ENCODE assay signal across 8 cellular contexts in the genomic region with DNA sequence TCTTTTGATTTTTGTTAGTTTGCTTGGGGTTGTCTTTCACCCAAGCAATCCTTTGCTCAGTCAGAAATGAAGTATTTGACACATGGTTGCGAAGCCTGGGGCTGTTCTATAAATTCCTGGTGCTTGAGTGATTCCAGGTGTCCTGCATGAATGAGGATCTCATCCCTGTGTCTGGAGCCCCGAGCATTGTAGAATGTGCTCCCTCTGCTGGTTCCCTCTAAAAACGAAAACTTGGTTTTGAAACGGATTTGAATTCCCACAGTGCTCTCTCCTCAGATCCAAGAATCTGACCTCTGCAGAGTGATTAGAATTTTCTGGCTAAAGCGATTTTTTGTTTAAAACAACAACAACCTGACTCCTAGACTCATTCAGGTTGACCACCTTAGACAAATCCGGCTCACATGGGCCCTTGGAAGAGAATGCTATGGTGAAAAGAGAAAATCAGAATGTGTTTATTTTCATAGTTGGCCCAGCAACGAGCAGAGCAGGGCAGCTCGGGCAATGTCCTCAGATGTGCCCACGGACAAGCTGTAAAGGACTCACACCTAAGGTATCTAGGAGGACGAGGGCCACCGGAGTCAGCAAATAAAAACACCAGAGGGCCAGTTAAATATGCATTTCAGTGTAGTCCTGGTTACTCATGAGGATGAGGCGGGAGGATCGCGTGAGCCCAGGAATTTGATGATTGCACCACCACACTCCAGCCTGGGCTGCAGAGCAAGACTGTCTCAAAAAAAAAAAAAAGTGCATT. TPM values are rescaled to one million over a fixed set of nuclear protein-coding genes. Genes with fewer than 3 reads are reported as not detected.
DNase-seq lines count a peak whose midpoint lies in the region; ATAC-seq and TF ChIP-seq lines count a peak whose summit lies in the region.

No MANE protein-coding gene starts in this region.

- DNase-seq in AG08395 (ENCODE audit: low spot score) (peak; percentile 91), GM04504 (ENCODE audit: low read depth) (peak; percentile 83), NCI-H146 treated with DMSO at 0.1 percent for 48 hours (lab: John Stamatoyannopoulos, UW; ENCODE audit: unreplicated experiment) (peak; percentile 14), left ventricle myocardium superior (no peak), psoas muscle (no peak)
- peak; percentile 36 for DNase-seq in activated CD8-positive, alpha-beta T cell treated with anti-CD3 and anti-CD28 coated beads, Interleukin-2, amount 10 ng/mL, durations not matched to agents 7 days and 5 days

- no peaks in the 10 kb centered on the region for H3K9me3 ChIP-seq in psoas muscle

- intact Hi-C loops in left ventricle myocardium superior (cut with micrococcal nuclease), result no loop called here
- intact Hi-C loops in psoas muscle (cut with DNase I), result no loop called here

- H3K27ac Mint-ChIP-seq in activated CD8-positive, alpha-beta T cell treated with anti-CD3 and anti-CD28 coated beads, Interleukin-2, amount 10 ng/mL, durations not matched to agents 7 days and 5 days, result no peak overlapping the region
- H3K27ac Mint-ChIP-seq in stimulated activated memory B cell treated with anti-CD40 and anti-IgM and Interleukin-4, amounts not matched to agents 10 μg/mL and 1 μg/mL and 100 μg/mL, for 72 hours, result no peak overlapping the region

- peaks cover 25% of the 10 kb centered on the region for H3K27me3 Mint-ChIP-seq in activated CD8-positive, alpha-beta T cell treated with anti-CD3 and anti-CD28 coated beads, Interleukin-2, amount 10 ng/mL, durations not matched to agents 7 days and 5 days (ENCODE audit: low read depth)
- peaks cover 74% of the 10 kb centered on the region for H3K27me3 Mint-ChIP-seq in stimulated activated memory B cell treated with anti-CD40 and anti-IgM and Interleukin-4, amounts not matched to agents 10 μg/mL and 1 μg/mL and 100 μg/mL, for 72 hours

- no peak overlapping the region for H3K4me3 ChIP-seq in psoas muscle

- no peak overlapping the region for H3K4me3 Mint-ChIP-seq in activated CD8-positive, alpha-beta T cell treated with anti-CD3 and anti-CD28 coated beads, Interleukin-2, amount 10 ng/mL, durations not matched to agents 7 days and 5 days
- no peak overlapping the region for H3K4me3 Mint-ChIP-seq in stimulated activated memory B cell treated with anti-CD40 and anti-IgM and Interleukin-4, amounts not matched to agents 10 μg/mL and 1 μg/mL and 100 μg/mL, for 72 hours

- POLR2A ChIA-PET in activated CD8-positive, alpha-beta T cell treated with anti-CD3 and anti-CD28 coated beads, Interleukin-2, amount 10 ng/mL, durations not matched to agents 7 days and 5 days (lab: Charles Lee), result no interaction called here

- no peaks in the 10 kb centered on the region for H3K36me3 Mint-ChIP-seq in activated CD8-positive, alpha-beta T cell treated with anti-CD3 and anti-CD28 coated beads, Interleukin-2, amount 10 ng/mL, durations not matched to agents 7 days and 5 days (ENCODE audit: low read depth)
- no peaks in the 10 kb centered on the region for H3K36me3 Mint-ChIP-seq in stimulated activated memory B cell treated with anti-CD40 and anti-IgM and Interleukin-4, amounts not matched to agents 10 μg/mL and 1 μg/mL and 100 μg/mL, for 72 hours

- peaks cover 0 to 3% (median 2%) of the 10 kb centered on the region in 3 donors for H3K27me3 ChIP-seq in psoas muscle (ENCODE audit: insufficient read depth in 3 of 3, low read length in 2 of 3)

- no peaks in the 10 kb centered on the region for H3K36me3 ChIP-seq in psoas muscle (ENCODE audit: insufficient read depth in 1 of 2, low read depth in 1 of 2)

- peaks cover 11% of the 10 kb centered on the region for H3K4me1 Mint-ChIP-seq in activated CD8-positive, alpha-beta T cell treated with anti-CD3 and anti-CD28 coated beads, Interleukin-2, amount 10 ng/mL, durations not matched to agents 7 days and 5 days (ENCODE audit: low read depth)
- H3K4me1 Mint-ChIP-seq in stimulated activated memory B cell treated with anti-CD40 and anti-IgM and Interleukin-4, amounts not matched to agents 10 μg/mL and 1 μg/mL and 100 μg/mL, for 72 hours, result peaks cover 11% of the 10 kb centered on the region

- no peak overlapping the region for H3K27ac ChIP-seq in psoas muscle

- no peaks in the 10 kb centered on the region for H3K4me1 ChIP-seq in psoas muscle

- CTCF ChIA-PET in activated CD8-positive, alpha-beta T cell treated with anti-CD3 and anti-CD28 coated beads, Interleukin-2, amount 10 ng/mL, durations not matched to agents 7 days and 5 days (lab: Charles Lee), result interaction anchor here (1.0 to 2.1 kb wide), 7 partner anchors 12 to 92 kb away, joined by 3 to 15 read pairs (median 5); no protein-coding TSS in a partner anchor

- 15 to 28% (median 20%) methylated on average over 14 of the region's 14 CpGs for WGBS in psoas muscle, 3 donors

- TF ChIP-seq CTCF in psoas muscle (IDR thresholded peaks at IDR 0.05), result peak; percentile 40

- no peaks in the 10 kb centered on the region for H3K9me3 Mint-ChIP-seq in activated CD8-positive, alpha-beta T cell treated with anti-CD3 and anti-CD28 coated beads, Interleukin-2, amount 10 ng/mL, durations not matched to agents 7 days and 5 days (ENCODE audit: insufficient read depth)
- H3K9me3 Mint-ChIP-seq in stimulated activated memory B cell treated with anti-CD40 and anti-IgM and Interleukin-4, amounts not matched to agents 10 μg/mL and 1 μg/mL and 100 μg/mL, for 72 hours, result no peaks in the 10 kb centered on the region

- ATAC-seq in activated CD8-positive, alpha-beta T cell treated with anti-CD3 and anti-CD28 coated beads, Interleukin-2, amount 10 ng/mL, durations not matched to agents 7 days and 5 days, result peak; percentile 44
- ATAC-seq in left ventricle myocardium superior, result peak; percentile 86
- peak; percentile 43 to 71 (median 54) for ATAC-seq in psoas muscle
- no peak for ATAC-seq in stimulated activated memory B cell treated with anti-CD40 and anti-IgM and Interleukin-4, amounts not matched to agents 10 μg/mL and 1 μg/mL and 100 μg/mL, for 72 hours
- ATAC-seq in HG02610 (IDR thresholded peaks at IDR 0.05; ENCODE audit: unreplicated experiment), result no peak

RNA-seq across cellular contexts. Expression of a gene that starts 8.7 kb away (rescaled TPM):
- under 1 TPM; 0.05 to 0.08 TPM for total RNA-seq in activated CD8-positive, alpha-beta T cell treated with anti-CD3 and anti-CD28 coated beads, Interleukin-2, amount 10 ng/mL, durations not matched to agents 7 days and 5 days
- not detected for total RNA-seq in left ventricle myocardium superior
- total RNA-seq in psoas muscle, result not detected
- not detected for polyA plus RNA-seq in psoas muscle

Comparison
In these comparisons a context has a peak if more than half of its experiments do, and no peak if none do; other contexts are left out.
1. DNase-seq: peak in AG08395 (single experiment), GM04504 (single experiment), NCI-H146 treated with DMSO at 0.1 percent for 48 hours (single experiment) and activated CD8-positive, alpha-beta T cell treated with anti-CD3 and anti-CD28 coated beads, Interleukin-2, amount 10 ng/mL, durations not matched to agents 7 days and 5 days (single experiment); none in left ventricle myocardium superior (single experiment) and psoas muscle (0 of 2).
2. ATAC-seq: peak in activated CD8-positive, alpha-beta T cell treated with anti-CD3 and anti-CD28 coated beads, Interleukin-2, amount 10 ng/mL, durations not matched to agents 7 days and 5 days (single experiment), left ventricle myocardium superior (single experiment) and psoas muscle (4 of 4); none in stimulated activated memory B cell treated with anti-CD40 and anti-IgM and Interleukin-4, amounts not matched to agents 10 μg/mL and 1 μg/mL and 100 μg/mL, for 72 hours (single experiment) and HG02610 (single experiment).